Comparison of ENCODE assay signal across 7 cellular contexts in genomic region chr1:43932786-43933385, GRCh38. TPM values are rescaled to one million over a fixed set of nuclear protein-coding genes. Genes with fewer than 3 reads are reported as not detected.
DNase-seq lines count a peak whose midpoint lies in the region; ATAC-seq, FAIRE-seq and TF ChIP-seq lines count a peak whose summit lies in the region.

No MANE protein-coding gene starts in this region.

- H3K27ac ChIP-seq in RWPE2 (ENCODE audit: poor library complexity, severe bottlenecking) (peak overlapping the region; percentile 82), small intestine (ENCODE audit: low read depth in 1 of 2, low read length in 1 of 2) (no peak overlapping the region)

- H3K4me3 ChIP-seq in RWPE2 (ENCODE audit: severe bottlenecking), result peak overlapping the region; percentile 46
- H3K4me3 ChIP-seq in fibroblast of pulmonary artery (replicated peaks; ENCODE audit: low read depth, low read length), result peak overlapping the region; percentile 38
- H3K4me3 ChIP-seq in small intestine (ENCODE audit: low read depth in 1 of 2, low read length in 2 of 2), result peak overlapping the region in 1 of 2 donors; percentile 10

- TF ChIP-seq CTCF in RWPE2 (IDR thresholded peaks at IDR 0.05; ENCODE audit: poor library complexity, severe bottlenecking), result no peak
- no peak for TF ChIP-seq CTCF in fibroblast of pulmonary artery (IDR thresholded peaks at IDR 0.05; ENCODE audit: low read length, missing control alignments)

- 29 to 33% (median 31%) methylated on average over 8 of the region's 8 CpGs for WGBS in small intestine, 3 donors

- H3K4me1 ChIP-seq in RWPE2 (ENCODE audit: insufficient read depth, poor library complexity, severe bottlenecking), result peaks cover 53% of the 10 kb centered on the region
- H3K4me1 ChIP-seq in small intestine (ENCODE audit: control insufficient read depth in 2 of 2, insufficient read depth in 1 of 2, low read depth in 1 of 2, low read length in 1 of 2), result peaks cover 0 to 5% of the 10 kb centered on the region in 2 donors

- no peak for FAIRE-seq in small intestine (lab: Jason Lieb, UNC)

- H3K27me3 ChIP-seq in RWPE2 (ENCODE audit: insufficient read depth, poor library complexity, severe bottlenecking), result no peaks in the 10 kb centered on the region
- H3K27me3 ChIP-seq in small intestine (ENCODE audit: control insufficient read depth in 2 of 2, insufficient read depth in 2 of 2, low read length in 2 of 2), result peaks cover 0 to 5% of the 10 kb centered on the region in 2 donors

- ATAC-seq in RWPE2 (ENCODE audit: low read depth) (peak; percentile 32), HG03159 (IDR thresholded peaks at IDR 0.05; ENCODE audit: unreplicated experiment) (no peak), GM21367 (IDR thresholded peaks at IDR 0.05; ENCODE audit: unreplicated experiment) (no peak)

- H3K36me3 ChIP-seq in RWPE2 (ENCODE audit: low read depth) (peaks cover 13% of the 10 kb centered on the region), small intestine (ENCODE audit: control insufficient read depth in 2 of 2, insufficient read depth in 2 of 2, low read length in 2 of 2) (no peaks in the 10 kb centered on the region)

- DNase-seq in HCEC 1CT (peak; percentile 65), RWPE2 (ENCODE audit: low spot score) (no peak), fibroblast of pulmonary artery (ENCODE audit: low read depth) (peak; percentile 28), small intestine (peak; percentile 13), GDM1 (lab: John Stamatoyannopoulos, UW) (no peak)

- H3K9me3 ChIP-seq in RWPE2 (ENCODE audit: severe bottlenecking) (no peaks in the 10 kb centered on the region), small intestine (ENCODE audit: control insufficient read depth, low read depth) (no peaks in the 10 kb centered on the region)

RNA-seq across cellular contexts. Expression of gene ARTN, which starts 0.7 kb away (rescaled TPM):
- 1 to 10 TPM in 1 of 3 donors, under 1 TPM in 1, not detected in 1; 0.81 to 1.2 TPM for polyA plus RNA-seq in small intestine

RNA-seq across cellular contexts. Expression of gene IPO13, which starts 13.9 kb away (rescaled TPM):
- polyA plus RNA-seq in small intestine, result 10 to 100 TPM; 14.2 to 24.8 (median 19.2) TPM

RNA-seq across cellular contexts. Expression of gene DPH2, which starts 36.9 kb away (rescaled TPM):
- polyA plus RNA-seq in small intestine, result 10 to 100 TPM in 2 of 3 donors, 1 to 10 TPM in 1; 5.8 to 25.2 (median 11.3) TPM

RNA-seq across cellular contexts. Expression of gene ATP6V0B, which starts 41.9 kb away (rescaled TPM):
- 100 to 1,000 TPM; 104 to 245 (median 201) TPM for polyA plus RNA-seq in small intestine

RNA-seq across cellular contexts. Expression of gene B4GALT2, which starts 46.1 kb away (rescaled TPM):
- 10 to 100 TPM in 2 of 3 donors, 1 to 10 TPM in 1; 8.9 to 31.8 (median 20.0) TPM for polyA plus RNA-seq in small intestine

Comparison
In these comparisons a context has a peak if more than half of its experiments do, and no peak if none do; other contexts are left out.
1. DNase-seq: peak in HCEC 1CT (single experiment), fibroblast of pulmonary artery (single experiment) and small intestine (single experiment); none in RWPE2 (single experiment) and GDM1 (single experiment).